In the genomic region with DNA sequence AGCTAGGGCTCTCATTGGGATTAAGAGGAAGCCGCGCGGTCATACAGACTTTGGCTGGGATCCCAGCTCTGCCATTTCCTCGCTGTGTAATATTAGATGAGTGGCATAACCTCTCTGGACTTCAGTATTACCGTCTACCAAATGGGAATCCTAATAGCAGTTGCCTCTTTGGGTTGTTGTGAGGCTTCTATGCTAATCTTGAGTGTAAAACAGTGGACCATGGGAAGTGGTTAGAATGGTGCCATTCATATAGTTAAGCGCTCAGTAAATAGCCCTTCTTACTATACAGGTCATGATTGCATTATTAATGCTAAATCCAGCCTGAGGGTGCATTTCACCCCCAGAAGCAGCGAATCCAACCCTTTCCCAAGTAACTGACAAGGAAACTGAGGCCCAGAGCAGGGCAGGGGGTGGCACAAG, we compare ENCODE assay signal across 9 cellular contexts. TPM values are rescaled to one million over a fixed set of nuclear protein-coding genes. Genes with fewer than 3 reads are reported as not detected.
DNase-seq lines count a peak whose midpoint lies in the region; ATAC-seq, FAIRE-seq and TF ChIP-seq lines count a peak whose summit lies in the region.
"Had no signal": no experiment of that assay in that cellular context is flagged by ENCODE, and none has a peak within 500 bp of the region (broad histone marks: within the 10 kb centered on the region; RNA-seq: fewer than 3 reads in every experiment).

No MANE protein-coding gene starts in this region.

- peaks cover 16% of the 10 kb centered on the region for H3K79me2 ChIP-seq in HepG2 (ENCODE audit: insufficient read depth, low read length)

- CTCF ChIA-PET in activated CD8-positive, alpha-beta memory T cell treated with anti-CD3 and anti-CD28 coated beads, Interleukin-2, amount 10 ng/mL, durations not matched to agents 7 days and 5 days (lab: Charles Lee): interaction anchor here (0.9 to 3.0 kb wide), 5 partner anchors 17 to 106 kb away, joined by 3 to 20 read pairs (median 4); partner anchors contain the start of gene GPR4
- CTCF ChIA-PET in HepG2 (lab: Yijun Ruan, JAX; ENCODE audit: low intra/inter-chr PET ratio, low total read pairs): no interaction called here

- POLR2A ChIA-PET in HepG2 (lab: Yijun Ruan, JAX): interaction anchor here (1.5 to 3.5 kb wide), 3 partner anchors 56 to 132 kb away, joined by 4 to 56 read pairs (median 8); partner anchors contain the start of gene EML2

- 58% methylated on average over 3 of the region's 7 CpGs for WGBS in HepG2 (ENCODE audit: low lambda C conversion rate)
- WGBS in thymus: 26% methylated on average over 7 of the region's 7 CpGs

- H3K27ac Mint-ChIP-seq in activated CD8-positive, alpha-beta memory T cell treated with anti-CD3 and anti-CD28 coated beads, Interleukin-2, amount 10 ng/mL, durations not matched to agents 7 days and 5 days: peak overlapping the region; percentile 97

- H3K4me2 ChIP-seq in HepG2 (ENCODE audit: low read depth, low read length): peak overlapping the region; percentile 85

- no peaks in the 10 kb centered on the region for H3K9me3 Mint-ChIP-seq in activated CD8-positive, alpha-beta memory T cell treated with anti-CD3 and anti-CD28 coated beads, Interleukin-2, amount 10 ng/mL, durations not matched to agents 7 days and 5 days (ENCODE audit: low read depth)

- BruUV-seq in HepG2 (replicated peaks; lab: Mats Ljungman, UMichigan): no TSS peak

- no peak for DNase-seq in activated CD8-positive, alpha-beta memory T cell treated with anti-CD3 and anti-CD28 coated beads, Interleukin-2, amount 10 ng/mL, durations not matched to agents 7 days and 5 days
- no peak for DNase-seq in activated CD8-positive, alpha-beta memory T cell treated with anti-CD3 and anti-CD28 coated beads for 24 hours
- DNase-seq in HepG2 (ENCODE audit: low spot score) (no peak), NCI-H2081 treated with DMSO at 0.1 percent for 48 hours (lab: John Stamatoyannopoulos, UW) (no peak), NCI-H1436 (lab: John Stamatoyannopoulos, UW) (no peak)

- H3K4me3 ChIP-seq in HepG2 (replicated peaks in 1 of 3; ENCODE audit: insufficient read depth in 1 of 3, low read depth in 2 of 3, low read length in 3 of 3): peak overlapping the region; percentile 55 to 79 (median 60)
- peak overlapping the region; percentile 88 for H3K4me3 ChIP-seq in thymus (ENCODE audit: low read length)

- TF ChIP-seq RAD21 in HepG2 (CRISPR knock-in tag; IDR thresholded peaks at IDR 0.05): no peak

- peaks cover 9% of the 10 kb centered on the region for H3K27me3 Mint-ChIP-seq in activated CD8-positive, alpha-beta memory T cell treated with anti-CD3 and anti-CD28 coated beads, Interleukin-2, amount 10 ng/mL, durations not matched to agents 7 days and 5 days

- H3K9me3 ChIP-seq in HepG2 (ENCODE audit: low read length) (no peaks in the 10 kb centered on the region), thymus (ENCODE audit: control insufficient read depth) (peaks cover 2% of the 10 kb centered on the region)

- H3K4me1 Mint-ChIP-seq in activated CD8-positive, alpha-beta memory T cell treated with anti-CD3 and anti-CD28 coated beads, Interleukin-2, amount 10 ng/mL, durations not matched to agents 7 days and 5 days: peaks cover 21% of the 10 kb centered on the region

- H3K36me3 Mint-ChIP-seq in activated CD8-positive, alpha-beta memory T cell treated with anti-CD3 and anti-CD28 coated beads, Interleukin-2, amount 10 ng/mL, durations not matched to agents 7 days and 5 days: peaks cover 16% of the 10 kb centered on the region

- peak overlapping the region; percentile 68 for H3K9ac ChIP-seq in HepG2 (ENCODE audit: insufficient read depth, low read depth, low read length)

- in situ Hi-C loops in HepG2 (cut with HindIII; ENCODE audit: extremely low pct_ligation_motif_present, low pct_unique_long_range_greater_than_20kb): no loop called here

- no peak for TF ChIP-seq CTCF in HepG2 (CRISPR knock-in tag; IDR thresholded peaks at IDR 0.05)

- no peak for TF ChIP-seq EP300 in HepG2 (IDR thresholded peaks at IDR 0.05; ENCODE audit: low read depth in 2 of 2, low read length in 2 of 2)
- TF ChIP-seq EP300 in HepG2 (CRISPR knock-in tag; IDR thresholded peaks at IDR 0.05; ENCODE audit: borderline replicate concordance): no peak

- peaks cover 52% of the 10 kb centered on the region for H3K4me1 ChIP-seq in HepG2 (ENCODE audit: insufficient read depth, low read length)
- H3K4me1 ChIP-seq in thymus (ENCODE audit: control insufficient read depth, insufficient read depth, low read length): peaks cover 9% of the 10 kb centered on the region

- H2AFZ ChIP-seq in HepG2 (ENCODE audit: low read length): peak overlapping the region; percentile 46

- no peaks in the 10 kb centered on the region for H4K20me1 ChIP-seq in HepG2 (ENCODE audit: insufficient read depth, low read length)

- no peak for FAIRE-seq in HepG2 (lab: Jason Lieb, UNC)

- H3K27ac ChIP-seq in angular gyrus (ENCODE audit: low read depth, low read length) (peak overlapping the region; percentile 99), HepG2 (ENCODE audit: extremely low read length, insufficient read depth, low read length) (peak overlapping the region; percentile 100), thymus (ENCODE audit: low read depth) (peak overlapping the region; percentile 94)

- H3K36me3 ChIP-seq in HepG2 (replicated peaks in 1 of 2; ENCODE audit: control insufficient read depth in 1 of 2, insufficient read depth in 2 of 2, low read length in 2 of 2): 0 out of 5 replicates have a peak, but pooled peaks cover 0 to 6% of the 10 kb centered on the region in 2 experiments
- H3K36me3 ChIP-seq in thymus (ENCODE audit: control insufficient read depth, insufficient read depth): peaks cover 2% of the 10 kb centered on the region

- TF ChIP-seq POLR2A in HepG2 (IDR thresholded peaks at IDR 0.05; ENCODE audit: insufficient read depth in 1 of 2, low read depth in 2 of 2, low read length in 2 of 2): no peak

- no peak for ATAC-seq in activated CD8-positive, alpha-beta memory T cell treated with anti-CD3 and anti-CD28 coated beads, Interleukin-2, amount 10 ng/mL, durations not matched to agents 7 days and 5 days
- no peak for ATAC-seq in HepG2
- ATAC-seq in GM18867 (IDR thresholded peaks at IDR 0.05; ENCODE audit: unreplicated experiment): no peak

- intact Hi-C loops in HepG2 (cut with micrococcal nuclease; ENCODE audit: unreplicated experiment): loop anchor here (2.0 kb wide), 1 partner anchor 108 kb away; the partner anchor contains the start of gene QPCTL

- H3K4me3 Mint-ChIP-seq in activated CD8-positive, alpha-beta memory T cell treated with anti-CD3 and anti-CD28 coated beads, Interleukin-2, amount 10 ng/mL, durations not matched to agents 7 days and 5 days: peak overlapping the region; percentile 97

- H3K27me3 ChIP-seq in HepG2 (ENCODE audit: control insufficient read depth in 1 of 2, insufficient read depth in 2 of 2, low read length in 2 of 2) (no peaks in the 10 kb centered on the region), thymus (ENCODE audit: control insufficient read depth, insufficient read depth) (no peaks in the 10 kb centered on the region)

RNA-seq across cellular contexts. Expression of gene OPA3, which starts 0.6 kb away (rescaled TPM):
- 10 to 100 TPM; 13.4 to 16.7 TPM for total RNA-seq in activated CD8-positive, alpha-beta memory T cell treated with anti-CD3 and anti-CD28 coated beads, Interleukin-2, amount 10 ng/mL, durations not matched to agents 7 days and 5 days
- 7.8 and 8.3 TPM in 2 replicates for total RNA-seq in HepG2 (2016; rRNA removed; fragmentation: Illumina TruSeq; extraction: Trizol)
- 0.81 and 1.1 TPM in 2 replicates for total RNA-seq in HepG2 (2016; cell fraction: cytosol; rRNA removed; fragmentation: Illumina TruSeq; extraction: Trizol; ENCODE audit: low read depth)
- 9.0 and 9.2 TPM in 2 replicates for total RNA-seq in HepG2 (2016; cell fraction: insoluble cytoplasmic fraction; rRNA removed; fragmentation: Illumina TruSeq; extraction: Trizol)
- 3.3 and 3.4 TPM in 2 replicates for total RNA-seq in HepG2 (2016; cell fraction: membrane; rRNA removed; fragmentation: Illumina TruSeq; extraction: Trizol)
- 3.2 and 4.2 TPM in 2 replicates for total RNA-seq in HepG2 (2016; cell fraction: nucleus; rRNA removed; fragmentation: Illumina TruSeq; extraction: Trizol)
- polyA plus RNA-seq in HepG2 (2011; rRNA removed) (16.6 and 17.7 TPM in 2 replicates), thymus (7.4 TPM)
- 13.1 and 15.8 TPM in 2 replicates for polyA plus RNA-seq in HepG2 (2011; cell fraction: cytosol; rRNA removed)
- polyA plus RNA-seq in HepG2 (2011; cell fraction: nucleus; rRNA removed): 7.5 and 8.6 TPM in 2 replicates
- polyA plus RNA-seq in HepG2 (2012): 5.2 and 7.4 TPM in 2 replicates
- polyA plus RNA-seq in HepG2 (2016; cell fraction: cytosol; fragmentation: Illumina TruSeq; extraction: Trizol; ENCODE audit: low read depth): 0.77 TPM in 2 replicates
- 10.0 and 10.6 TPM in 2 replicates for polyA plus RNA-seq in HepG2 (2016; cell fraction: insoluble cytoplasmic fraction; fragmentation: Illumina TruSeq; extraction: Trizol; ENCODE audit: low read depth)
- polyA plus RNA-seq in HepG2 (2016; cell fraction: membrane; fragmentation: Illumina TruSeq; extraction: Trizol; ENCODE audit: low read depth): 1.6 and 2.3 TPM in 2 replicates
- polyA plus RNA-seq in HepG2 (2016; cell fraction: nucleus; fragmentation: Illumina TruSeq; extraction: Trizol; ENCODE audit: insufficient read depth, low read depth): 7.8 and 8.0 TPM in 2 replicates
- 21.3 and 30.2 TPM in 2 replicates for polyA minus RNA-seq in HepG2 (2011; rRNA and poly(A)+ RNA removed; ENCODE audit: low replicate concordance)
- polyA minus RNA-seq in HepG2 (2011; cell fraction: cytosol; rRNA and poly(A)+ RNA removed): 7.1 and 7.5 TPM in 2 replicates
- polyA minus RNA-seq in HepG2 (2011; cell fraction: nucleus; rRNA and poly(A)+ RNA removed): 2.6 and 3.0 TPM in 2 replicates

RNA-seq across cellular contexts. Expression of gene GPR4, which starts 16.8 kb away (rescaled TPM):
- total RNA-seq in activated CD8-positive, alpha-beta memory T cell treated with anti-CD3 and anti-CD28 coated beads, Interleukin-2, amount 10 ng/mL, durations not matched to agents 7 days and 5 days: not detected
- total RNA-seq in HepG2 (2016; rRNA removed; fragmentation: Illumina TruSeq; extraction: Trizol): not detected in 2 replicates
- total RNA-seq in HepG2 (2016; cell fraction: cytosol; rRNA removed; fragmentation: Illumina TruSeq; extraction: Trizol; ENCODE audit: low read depth): not detected in 2 replicates
- total RNA-seq in HepG2 (2016; cell fraction: insoluble cytoplasmic fraction; rRNA removed; fragmentation: Illumina TruSeq; extraction: Trizol): not detected in 2 replicates
- not detected in 2 replicates for total RNA-seq in HepG2 (2016; cell fraction: membrane; rRNA removed; fragmentation: Illumina TruSeq; extraction: Trizol)
- not detected in 2 replicates for total RNA-seq in HepG2 (2016; cell fraction: nucleus; rRNA removed; fragmentation: Illumina TruSeq; extraction: Trizol)
- polyA plus RNA-seq in HepG2 (2011; rRNA removed) (0.15 TPM in 1 of 2 replicates, not detected in the other), thymus (1.3 TPM)
- not detected in 2 replicates for polyA plus RNA-seq in HepG2 (2011; cell fraction: cytosol; rRNA removed)
- not detected in 2 replicates for polyA plus RNA-seq in HepG2 (2011; cell fraction: nucleus; rRNA removed)
- polyA plus RNA-seq in HepG2 (2012): not detected in 2 replicates
- not detected in 2 replicates for polyA plus RNA-seq in HepG2 (2016; cell fraction: cytosol; fragmentation: Illumina TruSeq; extraction: Trizol; ENCODE audit: low read depth)
- polyA plus RNA-seq in HepG2 (2016; cell fraction: insoluble cytoplasmic fraction; fragmentation: Illumina TruSeq; extraction: Trizol; ENCODE audit: low read depth): not detected in 2 replicates
- polyA plus RNA-seq in HepG2 (2016; cell fraction: membrane; fragmentation: Illumina TruSeq; extraction: Trizol; ENCODE audit: low read depth): not detected in 2 replicates
- polyA plus RNA-seq in HepG2 (2016; cell fraction: nucleus; fragmentation: Illumina TruSeq; extraction: Trizol; ENCODE audit: insufficient read depth, low read depth): not detected in 2 replicates
- polyA minus RNA-seq in HepG2 (2011; rRNA and poly(A)+ RNA removed; ENCODE audit: low replicate concordance): 0.12 TPM in 1 of 2 replicates, not detected in the other
- polyA minus RNA-seq in HepG2 (2011; cell fraction: cytosol; rRNA and poly(A)+ RNA removed): not detected in 2 replicates
- not detected in 2 replicates for polyA minus RNA-seq in HepG2 (2011; cell fraction: nucleus; rRNA and poly(A)+ RNA removed)
- total RNA-seq: LHCN-M2 had no signal

RNA-seq across cellular contexts. Expression of gene EML2, which starts 54.0 kb away (rescaled TPM):
- total RNA-seq in activated CD8-positive, alpha-beta memory T cell treated with anti-CD3 and anti-CD28 coated beads, Interleukin-2, amount 10 ng/mL, durations not matched to agents 7 days and 5 days: 100 to 1,000 TPM; 122 to 128 TPM
- total RNA-seq in HepG2 (2016; rRNA removed; fragmentation: Illumina TruSeq; extraction: Trizol): 7.3 and 7.6 TPM in 2 replicates
- 1.6 and 3.5 TPM in 2 replicates for total RNA-seq in HepG2 (2016; cell fraction: cytosol; rRNA removed; fragmentation: Illumina TruSeq; extraction: Trizol; ENCODE audit: low read depth)
- 4.2 and 9.1 TPM in 2 replicates for total RNA-seq in HepG2 (2016; cell fraction: insoluble cytoplasmic fraction; rRNA removed; fragmentation: Illumina TruSeq; extraction: Trizol)
- 2.2 and 3.2 TPM in 2 replicates for total RNA-seq in HepG2 (2016; cell fraction: membrane; rRNA removed; fragmentation: Illumina TruSeq; extraction: Trizol)
- 8.8 and 13.4 TPM in 2 replicates for total RNA-seq in HepG2 (2016; cell fraction: nucleus; rRNA removed; fragmentation: Illumina TruSeq; extraction: Trizol)
- polyA plus RNA-seq in HepG2 (2011; rRNA removed) (12.9 and 16.6 TPM in 2 replicates), thymus (55.2 TPM)
- polyA plus RNA-seq in HepG2 (2011; cell fraction: cytosol; rRNA removed): 7.9 and 8.5 TPM in 2 replicates
- polyA plus RNA-seq in HepG2 (2011; cell fraction: nucleus; rRNA removed): 74.5 and 101 TPM in 2 replicates
- polyA plus RNA-seq in HepG2 (2012): 10.9 and 17.5 TPM in 2 replicates
- 0.88 and 1.0 TPM in 2 replicates for polyA plus RNA-seq in HepG2 (2016; cell fraction: cytosol; fragmentation: Illumina TruSeq; extraction: Trizol; ENCODE audit: low read depth)
- polyA plus RNA-seq in HepG2 (2016; cell fraction: insoluble cytoplasmic fraction; fragmentation: Illumina TruSeq; extraction: Trizol; ENCODE audit: low read depth): 3.1 and 4.1 TPM in 2 replicates
- polyA plus RNA-seq in HepG2 (2016; cell fraction: membrane; fragmentation: Illumina TruSeq; extraction: Trizol; ENCODE audit: low read depth): 1.2 and 3.4 TPM in 2 replicates
- polyA plus RNA-seq in HepG2 (2016; cell fraction: nucleus; fragmentation: Illumina TruSeq; extraction: Trizol; ENCODE audit: insufficient read depth, low read depth): 25.5 and 27.6 TPM in 2 replicates
- 40.9 and 76.3 TPM in 2 replicates for polyA minus RNA-seq in HepG2 (2011; rRNA and poly(A)+ RNA removed; ENCODE audit: low replicate concordance)
- 13.7 and 15.5 TPM in 2 replicates for polyA minus RNA-seq in HepG2 (2011; cell fraction: cytosol; rRNA and poly(A)+ RNA removed)
- 15.0 and 16.1 TPM in 2 replicates for polyA minus RNA-seq in HepG2 (2011; cell fraction: nucleus; rRNA and poly(A)+ RNA removed)

Comparison
In these comparisons a context has a peak if more than half of its experiments do, and no peak if none do; other contexts are left out.
1. RNA of gene EML2, which starts 54.0 kb away (total RNA-seq): 122 to 128 TPM in activated CD8-positive, alpha-beta memory T cell treated with anti-CD3 and anti-CD28 coated beads, Interleukin-2, amount 10 ng/mL, durations not matched to agents 7 days and 5 days; 1.6 to 13.4 TPM in HepG2; every median in the first group is over 4 times any median in the second.
2. Peak in every context shown above with its lines, with median percentiles within 50 percentile points of each other: H3K27ac ChIP-seq.